In genomic region chr2:230661072-230661957, GRCh38 we compare ENCODE assay signal across 9 cellular contexts. TPM values are rescaled to one million over a fixed set of nuclear protein-coding genes. Genes with fewer than 3 reads are reported as not detected.
DNase-seq lines count a peak whose midpoint lies in the region; ATAC-seq and FAIRE-seq lines count a peak whose summit lies in the region.
"Had no signal": no experiment of that assay in that cellular context is flagged by ENCODE, and none has a peak within 500 bp of the region (broad histone marks: within the 10 kb centered on the region; RNA-seq: fewer than 3 reads in every experiment).

No MANE protein-coding gene starts in this region.

- intact Hi-C loops in Right ventricle myocardium superior (cut with DNase I): no loop called here

- H3K27me3 ChIP-seq in small intestine (ENCODE audit: control insufficient read depth in 2 of 2, insufficient read depth in 2 of 2, low read length in 2 of 2): no peaks in the 10 kb centered on the region

- H3K4me3 Mint-ChIP-seq in activated CD8-positive, alpha-beta T cell treated with anti-CD3 and anti-CD28 coated beads, Interleukin-2, amount 10 ng/mL, durations not matched to agents 7 days and 5 days: peak overlapping the region; percentile 86

- CTCF ChIA-PET in activated CD8-positive, alpha-beta T cell treated with anti-CD3 and anti-CD28 coated beads, Interleukin-2, amount 10 ng/mL, durations not matched to agents 7 days and 5 days (lab: Charles Lee): interaction anchor here (0.9 to 4.8 kb wide), 8 partner anchors 10 to 137 kb away, joined by 3 to 32 read pairs (median 10); partner anchors contain the start of gene CAB39

- H3K4me3 ChIP-seq in small intestine (ENCODE audit: low read depth in 1 of 2, low read length in 2 of 2): no peak overlapping the region
- H3K4me3 ChIP-seq: SK-N-MC had no signal

- 73 to 78% (median 75%) methylated on average over 8 of the region's 8 CpGs for WGBS in small intestine, 3 donors

- H3K27me3 Mint-ChIP-seq in activated CD8-positive, alpha-beta T cell treated with anti-CD3 and anti-CD28 coated beads, Interleukin-2, amount 10 ng/mL, durations not matched to agents 7 days and 5 days (ENCODE audit: low read depth): no peaks in the 10 kb centered on the region

- H3K27ac Mint-ChIP-seq in activated CD8-positive, alpha-beta T cell treated with anti-CD3 and anti-CD28 coated beads, Interleukin-2, amount 10 ng/mL, durations not matched to agents 7 days and 5 days: peak overlapping the region; percentile 99

- peak; percentile 35 for ATAC-seq in GM18873 (IDR thresholded peaks at IDR 0.05; ENCODE audit: low FRiP score, unreplicated experiment)
- ATAC-seq in HG03097 (IDR thresholded peaks at IDR 0.05; ENCODE audit: low FRiP score, unreplicated experiment): peak; percentile 43
- ATAC-seq in activated CD8-positive, alpha-beta T cell treated with anti-CD3 and anti-CD28 coated beads, Interleukin-2, amount 10 ng/mL, durations not matched to agents 7 days and 5 days: peak; percentile 48
- no peak for ATAC-seq in Right ventricle myocardium superior (ENCODE audit: poor library complexity)

- FAIRE-seq in small intestine (lab: Jason Lieb, UNC): no peak

- peak; percentile 81 for DNase-seq in activated CD8-positive, alpha-beta T cell treated with anti-CD3 and anti-CD28 coated beads, Interleukin-2, amount 10 ng/mL, durations not matched to agents 7 days and 5 days
- peak; percentile 30 for DNase-seq in small intestine
- DNase-seq in Right ventricle myocardium superior: no peak
- no peak for DNase-seq in KBM-7
- DNase-seq in NCI-H1417 treated with DMSO at 0.1 percent for 48 hours (lab: John Stamatoyannopoulos, UW): no peak
- DNase-seq in SK-N-DZ (ENCODE audit: low spot score): no peak

- H3K4me1 Mint-ChIP-seq in activated CD8-positive, alpha-beta T cell treated with anti-CD3 and anti-CD28 coated beads, Interleukin-2, amount 10 ng/mL, durations not matched to agents 7 days and 5 days (ENCODE audit: low read depth): peaks cover 98% of the 10 kb centered on the region

- H3K36me3 ChIP-seq in small intestine (ENCODE audit: control insufficient read depth in 2 of 2, insufficient read depth in 2 of 2, low read length in 2 of 2): no peaks in the 10 kb centered on the region

- peak overlapping the region in 1 of 2 donors; percentile 66 for H3K27ac ChIP-seq in small intestine (ENCODE audit: low read depth in 1 of 2, low read length in 1 of 2)
- H3K27ac ChIP-seq: SK-N-MC had no signal

- no peaks in the 10 kb centered on the region for H3K9me3 ChIP-seq in small intestine (ENCODE audit: control insufficient read depth, low read depth)

- peaks cover 32% of the 10 kb centered on the region for H3K36me3 Mint-ChIP-seq in activated CD8-positive, alpha-beta T cell treated with anti-CD3 and anti-CD28 coated beads, Interleukin-2, amount 10 ng/mL, durations not matched to agents 7 days and 5 days (ENCODE audit: low read depth)

- POLR2A ChIA-PET in activated CD8-positive, alpha-beta T cell treated with anti-CD3 and anti-CD28 coated beads, Interleukin-2, amount 10 ng/mL, durations not matched to agents 7 days and 5 days (lab: Charles Lee): interaction anchor here (0.7 to 6.8 kb wide), 15 partner anchors 8 to 342 kb away, joined by 3 to 108 read pairs (median 4); partner anchors contain the start of gene CAB39

- H3K9me3 Mint-ChIP-seq in activated CD8-positive, alpha-beta T cell treated with anti-CD3 and anti-CD28 coated beads, Interleukin-2, amount 10 ng/mL, durations not matched to agents 7 days and 5 days (ENCODE audit: insufficient read depth): no peaks in the 10 kb centered on the region

- in situ Hi-C loops in KBM-7 (cut with MboI; ENCODE audit: low pct_unique_long_range_greater_than_20kb, low sequenced_read_pairs): no loop called here

- no peaks in the 10 kb centered on the region for H3K4me1 ChIP-seq in small intestine (ENCODE audit: control insufficient read depth in 2 of 2, insufficient read depth in 1 of 2, low read depth in 1 of 2, low read length in 1 of 2)

RNA-seq across cellular contexts. Expression of gene CAB39, which starts 51.3 kb away (rescaled TPM):
- total RNA-seq in activated CD8-positive, alpha-beta T cell treated with anti-CD3 and anti-CD28 coated beads, Interleukin-2, amount 10 ng/mL, durations not matched to agents 7 days and 5 days: 100 to 1,000 TPM; 175 to 178 TPM
- polyA plus RNA-seq in small intestine: 10 to 100 TPM; 38.2 to 59.7 (median 53.2) TPM
- total RNA-seq in Right ventricle myocardium superior: 80.9 TPM
- 29.9 and 31.6 TPM in 2 replicates for polyA plus RNA-seq in SK-N-DZ (2014; cell fraction: cytosol; rRNA removed)
- 17.7 and 18.2 TPM in 2 replicates for polyA plus RNA-seq in SK-N-DZ (2014; cell fraction: nucleus; rRNA removed)

Comparison
In these comparisons a context has a peak if more than half of its experiments do, and no peak if none do; other contexts are left out.
1. DNase-seq: peak in activated CD8-positive, alpha-beta T cell treated with anti-CD3 and anti-CD28 coated beads, Interleukin-2, amount 10 ng/mL, durations not matched to agents 7 days and 5 days (single experiment) and small intestine (single experiment); none in Right ventricle myocardium superior (single experiment), KBM-7 (single experiment), NCI-H1417 treated with DMSO at 0.1 percent for 48 hours (single experiment) and SK-N-DZ (single experiment).